8 cellular contexts compared by ENCODE assay signal in the genomic region with DNA sequence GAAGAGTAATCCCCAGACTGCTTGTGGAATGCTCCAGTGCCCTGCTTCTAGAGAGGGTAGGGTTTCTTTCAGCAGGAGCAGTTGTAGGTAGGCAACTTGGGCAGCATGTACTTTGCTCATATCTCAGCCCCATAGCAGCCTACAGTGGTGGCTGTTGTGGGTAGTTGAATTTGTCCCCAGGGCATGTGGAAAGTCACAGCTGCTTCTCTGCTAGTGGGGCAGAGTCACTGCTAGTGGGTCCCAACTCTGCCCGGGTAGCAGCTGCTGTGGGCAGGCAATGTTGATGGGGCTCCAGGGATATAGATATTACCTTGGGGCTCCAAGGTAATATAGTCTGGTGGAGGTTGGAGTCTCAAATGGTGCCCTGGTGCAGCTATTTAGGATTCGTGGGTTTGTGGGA.
"Had no signal": no experiment of that assay in that cellular context is flagged by ENCODE, and none has a peak within 500 bp of the region (broad histone marks: within the 10 kb centered on the region; RNA-seq: fewer than 3 reads in every experiment).

No MANE protein-coding gene starts in this region.

- ATAC-seq: GM12878 had no signal

- H3K4me3 ChIP-seq: GM12878 had no signal

- DNase-seq: GDM1, GF-D8 had no signal

- FAIRE-seq: G401.6, GM12878, GM12891, GM12892, GM18507, GM19239 had no signal
